7 cellular contexts compared by ENCODE assay signal in the genomic region with DNA sequence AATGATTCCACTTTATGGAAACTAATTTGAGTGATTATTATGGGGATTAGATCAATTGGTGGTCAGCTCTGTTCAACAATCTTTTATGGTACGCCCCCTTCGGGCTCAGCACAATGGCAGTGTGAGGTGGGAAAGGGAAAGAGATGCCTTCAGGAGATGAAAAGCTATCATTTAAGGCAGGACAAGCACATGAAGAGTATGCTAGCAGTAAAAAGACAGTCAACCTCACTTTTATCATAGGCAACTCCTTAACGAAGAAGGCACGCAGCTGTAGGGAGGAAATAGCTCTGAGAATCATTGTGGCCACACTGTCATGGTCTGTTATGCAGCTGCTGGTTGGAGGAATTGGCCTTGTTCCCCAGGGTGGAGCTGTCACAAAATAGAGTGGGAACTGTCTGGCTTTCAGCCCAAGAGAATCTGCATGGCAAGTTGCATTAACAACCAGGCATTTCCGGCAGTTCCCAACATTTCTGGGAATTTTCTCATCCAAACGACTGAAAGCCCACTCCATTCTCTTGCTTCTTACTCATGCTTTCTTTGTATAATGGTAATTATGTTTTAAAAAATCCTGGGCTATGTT. TPM values are rescaled to one million over a fixed set of nuclear protein-coding genes. Genes with fewer than 3 reads are reported as not detected.
DNase-seq lines count a peak whose midpoint lies in the region; ATAC-seq and TF ChIP-seq lines count a peak whose summit lies in the region.

No MANE protein-coding gene starts in this region.

- no peaks in the 10 kb centered on the region for H3K27me3 ChIP-seq in GM23338 (ENCODE audit: insufficient read depth)
- H3K27me3 ChIP-seq in SJCRH30: no peaks in the 10 kb centered on the region
- no peaks in the 10 kb centered on the region for H3K27me3 ChIP-seq in upper lobe of left lung

- ATAC-seq in GM23338 (no peak), left ventricle myocardium superior (peak; percentile 89), upper lobe of left lung (ENCODE audit: low FRiP score in 2 of 2) (peak; percentile 42 to 51)
- no peak for ATAC-seq in activated CD4-positive, alpha-beta T cell treated with anti-CD3 and anti-CD28 coated beads for 36 hours

- H3K27ac Mint-ChIP-seq in GM23338: peak overlapping the region; percentile 39; the same call in 1 of the 2 replicates
- H3K27ac Mint-ChIP-seq in activated CD4-positive, alpha-beta T cell treated with anti-CD3 and anti-CD28 coated beads for 36 hours: no peak overlapping the region

- no peaks in the 10 kb centered on the region for H4K20me1 ChIP-seq in GM23338 (replicated peaks; ENCODE audit: insufficient read depth)

- DNase-seq in GM23338 (ENCODE audit: low spot score) (no peak), SJCRH30 (peak; percentile 93 to 95), left ventricle myocardium superior (no peak), upper lobe of left lung (peak in 1 of 2 donors; percentile 37), SHP77 treated with DMSO at 0.1 percent for 48 hours (lab: John Stamatoyannopoulos, UW) (no peak)
- no peak for DNase-seq in activated CD4-positive, alpha-beta T cell treated with anti-CD3 and anti-CD28 coated beads for 36 hours
- no peak for DNase-seq in activated CD4-positive, alpha-beta T cell treated with anti-CD3 and anti-CD28 coated beads, Interleukin-2, amount 50 U/mL, for 1 hour

- H3K36me3 ChIP-seq in GM23338 (ENCODE audit: insufficient read depth): no peaks in the 10 kb centered on the region
- no peaks in the 10 kb centered on the region for H3K36me3 ChIP-seq in SJCRH30
- H3K36me3 ChIP-seq in upper lobe of left lung: no peaks in the 10 kb centered on the region

- H2AFZ ChIP-seq in GM23338: no peak overlapping the region

- 0 out of 2 replicates have a peak overlapping the region, but pooled peaks have one; percentile 13 for H3K4me2 ChIP-seq in GM23338

- peak in 1 of 4 donors; percentile 36 for TF ChIP-seq EP300 in upper lobe of left lung (IDR thresholded peaks at IDR 0.05)

- H3K4me1 Mint-ChIP-seq in GM23338: peaks cover 41% of the 10 kb centered on the region
- H3K4me1 Mint-ChIP-seq in activated CD4-positive, alpha-beta T cell treated with anti-CD3 and anti-CD28 coated beads for 36 hours: peaks cover 9% of the 10 kb centered on the region

- H3K27me3 Mint-ChIP-seq in GM23338 (ENCODE audit: insufficient read depth, low read depth, poor library complexity): no peaks in the 10 kb centered on the region
- peaks cover 11% of the 10 kb centered on the region for H3K27me3 Mint-ChIP-seq in activated CD4-positive, alpha-beta T cell treated with anti-CD3 and anti-CD28 coated beads for 36 hours

- POLR2A ChIA-PET in activated CD4-positive, alpha-beta T cell treated with anti-CD3 and anti-CD28 coated beads for 36 hours (lab: Charles Lee): no interaction called here

- peak overlapping the region; percentile 23; the same call in 1 of the 2 replicates for H3K27ac ChIP-seq in GM23338 (ENCODE audit: low read depth)
- H3K27ac ChIP-seq in SJCRH30: peak overlapping the region; percentile 100
- peak overlapping the region; percentile 60 to 82 (median 75) for H3K27ac ChIP-seq in upper lobe of left lung

- H3K4me3 ChIP-seq in GM23338: no peak overlapping the region
- H3K4me3 ChIP-seq in SJCRH30: peak overlapping the region; percentile 40
- H3K4me3 ChIP-seq in upper lobe of left lung: no peak overlapping the region

- no peaks in the 10 kb centered on the region for H3K79me2 ChIP-seq in GM23338 (replicated peaks; ENCODE audit: insufficient read depth)

- peaks cover 5% of the 10 kb centered on the region; the same call in 2 of the 3 replicates for H3K36me3 Mint-ChIP-seq in GM23338 (ENCODE audit: low read depth)
- no peaks in the 10 kb centered on the region for H3K36me3 Mint-ChIP-seq in activated CD4-positive, alpha-beta T cell treated with anti-CD3 and anti-CD28 coated beads for 36 hours (ENCODE audit: low read depth)

- H3K9me3 ChIP-seq in SJCRH30 (replicated peaks) (peaks cover 6% of the 10 kb centered on the region; the same call in 1 of the 2 replicates), upper lobe of left lung (peaks cover 0 to 4% (median 0%) of the 10 kb centered on the region in 4 donors)

- H3K9me3 Mint-ChIP-seq in GM23338: no peaks in the 10 kb centered on the region; the same call in 2 of the 3 replicates
- H3K9me3 Mint-ChIP-seq in activated CD4-positive, alpha-beta T cell treated with anti-CD3 and anti-CD28 coated beads for 36 hours (ENCODE audit: low read depth): peaks cover 9% of the 10 kb centered on the region

- TF ChIP-seq POLR2A in upper lobe of left lung (IDR thresholded peaks at IDR 0.05): no peak

- no peak overlapping the region for H3K4me3 Mint-ChIP-seq in GM23338
- no peak overlapping the region for H3K4me3 Mint-ChIP-seq in activated CD4-positive, alpha-beta T cell treated with anti-CD3 and anti-CD28 coated beads for 36 hours

- WGBS in upper lobe of left lung, 2 donors: 50% methylated on average over 6 of the region's 6 CpGs

- TF ChIP-seq CTCF in GM23338 (conservative IDR thresholded peaks at IDR 0.05; ENCODE audit: low read depth in 2 of 2) (no peak), upper lobe of left lung (IDR thresholded peaks at IDR 0.05) (no peak)

- H3F3A ChIP-seq in GM23338 (replicated peaks; ENCODE audit: low read depth): no peaks in the 10 kb centered on the region

- H3K4me1 ChIP-seq in GM23338 (ENCODE audit: insufficient read depth) (peaks cover 31% of the 10 kb centered on the region), SJCRH30 (peaks cover 42% of the 10 kb centered on the region), upper lobe of left lung (peaks cover 24 to 32% (median 29%) of the 10 kb centered on the region in 4 donors)

- intact Hi-C loops in left ventricle myocardium superior (cut with micrococcal nuclease): no loop called here
- intact Hi-C loops in activated CD4-positive, alpha-beta T cell treated with anti-CD3 and anti-CD28 coated beads for 36 hours (cut with DNase I, micrococcal nuclease): no loop called here

- no peaks in the 10 kb centered on the region for H3K9me2 ChIP-seq in GM23338 (ENCODE audit: insufficient read depth)

- CTCF ChIA-PET in activated CD4-positive, alpha-beta T cell treated with anti-CD3 and anti-CD28 coated beads for 36 hours (lab: Charles Lee): no interaction called here

TF ChIP-seq in GM23338, 12 proteins besides CTCF, POLR2A, EP300 and RAD21 (continues in another document):
- TF ChIP-seq, protein P1, sequence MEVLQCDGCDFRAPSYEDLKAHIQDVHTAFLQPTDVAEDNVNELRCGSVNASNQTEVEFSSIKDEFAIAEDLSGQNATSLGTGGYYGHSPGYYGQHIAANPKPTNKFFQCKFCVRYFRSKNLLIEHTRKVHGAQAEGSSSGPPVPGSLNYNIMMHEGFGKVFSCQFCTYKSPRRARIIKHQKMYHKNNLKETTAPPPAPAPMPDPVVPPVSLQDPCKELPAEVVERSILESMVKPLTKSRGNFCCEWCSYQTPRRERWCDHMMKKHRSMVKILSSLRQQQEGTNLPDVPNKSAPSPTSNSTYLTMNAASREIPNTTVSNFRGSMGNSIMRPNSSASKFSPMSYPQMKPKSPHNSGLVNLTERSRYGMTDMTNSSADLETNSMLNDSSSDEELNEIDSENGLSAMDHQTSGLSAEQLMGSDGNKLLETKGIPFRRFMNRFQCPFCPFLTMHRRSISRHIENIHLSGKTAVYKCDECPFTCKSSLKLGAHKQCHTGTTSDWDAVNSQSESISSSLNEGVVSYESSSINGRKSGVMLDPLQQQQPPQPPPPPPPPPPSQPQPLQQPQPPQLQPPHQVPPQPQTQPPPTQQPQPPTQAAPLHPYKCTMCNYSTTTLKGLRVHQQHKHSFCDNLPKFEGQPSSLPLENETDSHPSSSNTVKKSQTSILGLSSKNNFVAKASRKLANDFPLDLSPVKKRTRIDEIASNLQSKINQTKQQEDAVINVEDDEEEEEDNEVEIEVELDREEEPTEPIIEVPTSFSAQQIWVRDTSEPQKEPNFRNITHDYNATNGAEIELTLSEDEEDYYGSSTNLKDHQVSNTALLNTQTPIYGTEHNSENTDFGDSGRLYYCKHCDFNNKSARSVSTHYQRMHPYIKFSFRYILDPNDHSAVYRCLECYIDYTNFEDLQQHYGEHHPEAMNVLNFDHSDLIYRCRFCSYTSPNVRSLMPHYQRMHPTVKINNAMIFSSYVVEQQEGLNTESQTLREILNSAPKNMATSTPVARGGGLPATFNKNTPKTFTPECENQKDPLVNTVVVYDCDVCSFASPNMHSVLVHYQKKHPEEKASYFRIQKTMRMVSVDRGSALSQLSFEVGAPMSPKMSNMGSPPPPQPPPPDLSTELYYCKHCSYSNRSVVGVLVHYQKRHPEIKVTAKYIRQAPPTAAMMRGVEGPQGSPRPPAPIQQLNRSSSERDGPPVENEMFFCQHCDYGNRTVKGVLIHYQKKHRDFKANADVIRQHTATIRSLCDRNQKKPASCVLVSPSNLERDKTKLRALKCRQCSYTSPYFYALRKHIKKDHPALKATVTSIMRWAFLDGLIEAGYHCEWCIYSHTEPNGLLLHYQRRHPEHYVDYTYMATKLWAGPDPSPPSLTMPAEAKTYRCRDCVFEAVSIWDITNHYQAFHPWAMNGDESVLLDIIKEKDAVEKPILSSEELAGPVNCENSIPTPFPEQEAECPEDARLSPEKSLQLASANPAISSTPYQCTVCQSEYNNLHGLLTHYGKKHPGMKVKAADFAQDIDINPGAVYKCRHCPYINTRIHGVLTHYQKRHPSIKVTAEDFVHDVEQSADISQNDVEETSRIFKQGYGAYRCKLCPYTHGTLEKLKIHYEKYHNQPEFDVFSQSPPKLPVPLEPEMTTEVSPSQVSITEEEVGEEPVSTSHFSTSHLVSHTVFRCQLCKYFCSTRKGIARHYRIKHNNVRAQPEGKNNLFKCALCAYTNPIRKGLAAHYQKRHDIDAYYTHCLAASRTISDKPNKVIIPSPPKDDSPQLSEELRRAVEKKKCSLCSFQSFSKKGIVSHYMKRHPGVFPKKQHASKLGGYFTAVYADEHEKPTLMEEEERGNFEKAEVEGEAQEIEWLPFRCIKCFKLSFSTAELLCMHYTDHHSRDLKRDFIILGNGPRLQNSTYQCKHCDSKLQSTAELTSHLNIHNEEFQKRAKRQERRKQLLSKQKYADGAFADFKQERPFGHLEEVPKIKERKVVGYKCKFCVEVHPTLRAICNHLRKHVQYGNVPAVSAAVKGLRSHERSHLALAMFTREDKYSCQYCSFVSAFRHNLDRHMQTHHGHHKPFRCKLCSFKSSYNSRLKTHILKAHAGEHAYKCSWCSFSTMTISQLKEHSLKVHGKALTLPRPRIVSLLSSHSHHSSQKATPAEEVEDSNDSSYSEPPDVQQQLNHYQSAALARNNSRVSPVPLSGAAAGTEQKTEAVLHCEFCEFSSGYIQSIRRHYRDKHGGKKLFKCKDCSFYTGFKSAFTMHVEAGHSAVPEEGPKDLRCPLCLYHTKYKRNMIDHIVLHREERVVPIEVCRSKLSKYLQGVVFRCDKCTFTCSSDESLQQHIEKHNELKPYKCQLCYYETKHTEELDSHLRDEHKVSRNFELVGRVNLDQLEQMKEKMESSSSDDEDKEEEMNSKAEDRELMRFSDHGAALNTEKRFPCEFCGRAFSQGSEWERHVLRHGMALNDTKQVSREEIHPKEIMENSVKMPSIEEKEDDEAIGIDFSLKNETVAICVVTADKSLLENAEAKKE (CRISPR knock-in tag; IDR thresholded peaks at IDR 0.05): no peak

RNA-seq across cellular contexts. Expression of gene BCL10, which starts 54.4 kb away (rescaled TPM):
- 23.1 and 27.8 TPM in 2 replicates for total RNA-seq in GM23338 (2014; rRNA removed; shearing (Covaris generic))
- polyA plus RNA-seq in GM23338 (2016; fragmentation: Nextera tagmentation; extraction: Ambion mirVana): 28.8 and 33.7 TPM in 2 replicates
- total RNA-seq in SJCRH30 (2014; rRNA removed; shearing (Covaris generic)): 24.9 and 26.6 TPM in 2 replicates
- total RNA-seq in left ventricle myocardium superior: 8.4 TPM
- total RNA-seq in upper lobe of left lung: 10 to 100 TPM; 14.5 to 31.0 (median 20.4) TPM
- 10 to 100 TPM; 28.3 to 28.8 TPM for total RNA-seq in activated CD4-positive, alpha-beta T cell treated with anti-CD3 and anti-CD28 coated beads for 36 hours

Comparison
In these comparisons a context has a peak if more than half of its experiments do, and no peak if none do; other contexts are left out.
1. ATAC-seq: peak in left ventricle myocardium superior (single experiment) and upper lobe of left lung (2 of 2); none in GM23338 (single experiment) and activated CD4-positive, alpha-beta T cell treated with anti-CD3 and anti-CD28 coated beads for 36 hours (single experiment).
2. DNase-seq: peak in SJCRH30 (2 of 2); none in GM23338 (single experiment), left ventricle myocardium superior (single experiment), activated CD4-positive, alpha-beta T cell treated with anti-CD3 and anti-CD28 coated beads for 36 hours (single experiment), activated CD4-positive, alpha-beta T cell treated with anti-CD3 and anti-CD28 coated beads, Interleukin-2, amount 50 U/mL, for 1 hour (single experiment) and SHP77 treated with DMSO at 0.1 percent for 48 hours (single experiment).
3. H3K27ac ChIP-seq: peak in every context shown above with its lines; median percentile 100 in SJCRH30; 75 in upper lobe of left lung; 23 in GM23338.